In genomic region chr7:27175626-27176342, GRCh38 we compare ENCODE assay signal across 1 cellular context.
TF ChIP-seq lines count a peak whose summit lies in the region.

No MANE protein-coding gene starts in this region.

TF ChIP-seq in HepG2, 621 proteins besides CTCF, POLR2A, EP300 and RAD21:
- TF ChIP-seq SMAD1 (CRISPR knock-in tag; IDR thresholded peaks at IDR 0.05; ENCODE audit: borderline replicate concordance, low read depth) (no peak), ZNF850 (CRISPR knock-in tag; conservative IDR thresholded peaks at IDR 0.05) (no peak), GTF2F1 (IDR thresholded peaks at IDR 0.05; ENCODE audit: low read length) (no peak), SNAPC2 (CRISPR knock-in tag; IDR thresholded peaks at IDR 0.05) (no peak), HES4 (CRISPR knock-in tag; IDR thresholded peaks at IDR 0.05; ENCODE audit: borderline replicate concordance) (no peak), GTF3A (CRISPR knock-in tag; conservative IDR thresholded peaks at IDR 0.05) (no peak), ZNF12 (CRISPR knock-in tag; IDR thresholded peaks at IDR 0.05) (no peak), MLX (CRISPR knock-in tag; IDR thresholded peaks at IDR 0.05) (no peak)
